In genomic region chr12:19277707-19278106, GRCh38 we compare ENCODE assay signal across 26 cellular contexts.
A peak's percentile ranks its signal among the peaks of the same experiment; 100 is the strongest.
DNase-seq lines count a peak whose midpoint lies in the region; TF ChIP-seq lines count a peak whose summit lies in the region.
"Had no signal": no experiment of that assay in that cellular context is flagged by ENCODE, and none has a peak within 500 bp of the region (broad histone marks: within the 10 kb centered on the region; RNA-seq: fewer than 3 reads in every experiment).

No MANE protein-coding gene starts in this region.

- H4K20me1 ChIP-seq in Karpas-422 (ENCODE audit: insufficient read depth, low read depth, low read length), result no peaks in the 10 kb centered on the region

- intact Hi-C loops in activated naive CD4-positive, alpha-beta T cell treated with anti-CD3 and anti-CD28 coated beads for 36 hours (cut with micrococcal nuclease), result no loop called here

- no peak overlapping the region for H3K4me3 Mint-ChIP-seq in activated naive CD4-positive, alpha-beta T cell treated with anti-CD3 and anti-CD28 coated beads for 36 hours
- H3K4me3 Mint-ChIP-seq: H9; HFFc6; T-helper 1 cell treated with Interleukin-12 subunit alpha and Interleukin-12 subunit beta and Interleukin-4 antibody, amounts not matched to agents 30 μg/mL and 1 μg/mL, for 36 hours had no signal

- TF ChIP-seq CTCF in RWPE1 (conservative IDR thresholded peaks at IDR 0.05; ENCODE audit: low read depth), result no peak

- H3K27me3 Mint-ChIP-seq in activated naive CD4-positive, alpha-beta T cell treated with anti-CD3 and anti-CD28 coated beads for 36 hours (ENCODE audit: low read depth), result no peaks in the 10 kb centered on the region

- no peak overlapping the region for H2AFZ ChIP-seq in Karpas-422 (ENCODE audit: low read length)
- H2AFZ ChIP-seq: GM23248, PC-9 had no signal

- no peak overlapping the region for H3K4me3 ChIP-seq in Karpas-422 (ENCODE audit: low read length)
- H3K4me3 ChIP-seq: GM23248, K562, MG63, PC-9 had no signal

- H3K9me2 ChIP-seq in Karpas-422 (replicated peaks; ENCODE audit: insufficient read depth, low read length), result no peaks in the 10 kb centered on the region

- H3K9ac ChIP-seq in Karpas-422 (ENCODE audit: low read length), result no peak overlapping the region
- H3K9ac ChIP-seq: GM23248 had no signal

- peaks cover 9% of the 10 kb centered on the region for H3K4me1 Mint-ChIP-seq in activated naive CD4-positive, alpha-beta T cell treated with anti-CD3 and anti-CD28 coated beads for 36 hours (ENCODE audit: low read depth)

- H3K9me3 ChIP-seq in Karpas-422 (ENCODE audit: low read length), result no peaks in the 10 kb centered on the region
- H3K9me3 ChIP-seq: MG63 had no signal

- H3K36me3 Mint-ChIP-seq in activated naive CD4-positive, alpha-beta T cell treated with anti-CD3 and anti-CD28 coated beads for 36 hours (ENCODE audit: low read depth), result no peaks in the 10 kb centered on the region

- POLR2A ChIA-PET in RWPE1 (lab: Yijun Ruan, JAX; ENCODE audit: low non-redundant PET), result no interaction called here

- H3K4me2 ChIP-seq in Karpas-422 (ENCODE audit: low read depth, low read length, poor library complexity, severe bottlenecking), result no peak overlapping the region
- H3K4me2 ChIP-seq: PC-9 had no signal

- peak; percentile 6 for DNase-seq in NCI-H2107 treated with DMSO at 0.1 percent for 48 hours (lab: John Stamatoyannopoulos, UW; ENCODE audit: unreplicated experiment)
- no peak for DNase-seq in NCI-H2107 (lab: John Stamatoyannopoulos, UW)
- peak; percentile 30 for DNase-seq in D341Med (ENCODE audit: low spot score)
- no peak for DNase-seq in Karpas-422
- DNase-seq in iPS-NIHi11 (ENCODE audit: low spot score), result peak; percentile 29
- no peak for DNase-seq in RWPE1 (ENCODE audit: low spot score)
- no peak for DNase-seq in activated naive CD4-positive, alpha-beta T cell treated with anti-CD3 and anti-CD28 coated beads for 36 hours
- DNase-seq in nucleus accumbens (lab: John Stamatoyannopoulos, UW), result no peak
- DNase-seq: 8988T, ACHN, Calu3, DMS153, GM23248, H9, HFFc6, MG63, NCI-H1436, NCI-H187, NCI-H2081 treated with DMSO at 0.1 percent for 48 hours, NCI-H446 treated with DMSO at 0.1 percent for 48 hours, NCI-H69, PC-9, Right ventricle myocardium superior, SW 1271 had no signal

- peak overlapping the region; percentile 48; the same call in 1 of the 2 replicates for H3K27ac ChIP-seq in Karpas-422 (ENCODE audit: low read length)
- no peak overlapping the region for H3K27ac ChIP-seq in RWPE1
- H3K27ac ChIP-seq: GM23248, PC-9 had no signal

- peaks cover 33% of the 10 kb centered on the region for H3K79me2 ChIP-seq in Karpas-422 (ENCODE audit: low read length)

- no peaks in the 10 kb centered on the region for H3K27me3 ChIP-seq in Karpas-422 (ENCODE audit: low read length)
- H3K27me3 ChIP-seq: MG63 had no signal

- CTCF ChIA-PET in RWPE1 (lab: Yijun Ruan, JAX), result no interaction called here
- CTCF ChIA-PET in activated naive CD4-positive, alpha-beta T cell treated with anti-CD3 and anti-CD28 coated beads for 36 hours (lab: Charles Lee), result no interaction called here

- peaks cover 11% of the 10 kb centered on the region; the same call in 1 of the 2 replicates for H3K4me1 ChIP-seq in Karpas-422 (ENCODE audit: low read length)

- H3K27ac Mint-ChIP-seq in activated naive CD4-positive, alpha-beta T cell treated with anti-CD3 and anti-CD28 coated beads for 36 hours, result no peak overlapping the region
- H3K27ac Mint-ChIP-seq: HFFc6; T-helper 1 cell treated with Interleukin-12 subunit alpha and Interleukin-12 subunit beta and Interleukin-4 antibody, amounts not matched to agents 30 μg/mL and 1 μg/mL, for 36 hours had no signal

- H3K36me3 ChIP-seq in Karpas-422 (ENCODE audit: insufficient read depth, low read length), result peaks cover 8% of the 10 kb centered on the region

- H3K9me3 Mint-ChIP-seq in activated naive CD4-positive, alpha-beta T cell treated with anti-CD3 and anti-CD28 coated beads for 36 hours, result no peaks in the 10 kb centered on the region
- H3K9me3 Mint-ChIP-seq: H9; HFFc6; T-helper 1 cell treated with Interleukin-12 subunit alpha and Interleukin-12 subunit beta and Interleukin-4 antibody, amounts not matched to agents 30 μg/mL and 1 μg/mL, for 36 hours had no signal

Comparison
In these comparisons a context has a peak if more than half of its experiments do, and no peak if none do; other contexts are left out.
1. DNase-seq: peak in NCI-H2107 treated with DMSO at 0.1 percent for 48 hours (single experiment), D341Med (single experiment) and iPS-NIHi11 (single experiment); none in NCI-H2107 (single experiment), Karpas-422 (single experiment), RWPE1 (single experiment), activated naive CD4-positive, alpha-beta T cell treated with anti-CD3 and anti-CD28 coated beads for 36 hours (single experiment) and nucleus accumbens (0 of 56).